ENCODE assay signal across 1 cellular context in the genomic region with DNA sequence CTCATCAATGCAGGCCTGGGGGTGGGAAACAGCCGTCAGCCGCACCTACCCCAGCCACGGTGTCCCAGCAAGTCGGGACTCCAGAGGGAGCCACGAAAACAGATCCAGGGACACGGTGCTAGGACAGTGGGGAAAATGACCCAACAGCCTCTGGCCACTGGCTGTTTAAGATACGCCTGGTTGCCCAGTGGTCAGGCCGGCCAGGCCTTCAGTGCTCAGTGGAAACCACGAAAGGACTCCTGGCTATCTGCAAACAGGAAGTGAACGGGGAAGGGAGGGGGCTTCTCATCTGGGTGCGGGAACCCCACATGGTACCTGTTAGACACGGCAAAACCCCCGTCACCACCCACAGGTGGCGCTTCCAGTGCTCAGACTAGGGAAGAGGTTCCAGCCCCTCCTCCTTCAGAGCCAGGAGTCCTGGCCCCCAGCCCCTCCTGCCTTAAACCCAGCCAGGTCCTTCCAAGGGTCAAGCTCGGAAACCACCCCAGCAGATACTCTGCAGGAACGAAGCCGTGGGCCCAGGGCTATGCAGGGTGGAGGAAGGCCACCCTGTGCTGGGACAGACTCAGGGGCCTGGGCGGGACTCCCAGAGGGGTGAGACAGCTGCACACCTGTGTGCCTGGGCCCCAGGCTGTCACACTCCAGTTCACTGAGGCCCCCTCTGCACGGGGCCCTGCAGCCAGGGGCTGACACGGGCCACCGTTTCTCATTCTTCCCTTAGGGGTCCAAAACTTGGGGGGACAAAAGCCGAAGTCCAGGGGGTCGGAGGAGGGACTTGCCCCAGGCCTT.
TF ChIP-seq lines count a peak whose summit lies in the region.

No MANE protein-coding gene starts in this region.

TF ChIP-seq in WTC11, 78 proteins besides CTCF, POLR2A, EP300 and RAD21 (continued from another document):
- TF ChIP-seq NFE2L1 (CRISPR knock-in tag; IDR thresholded peaks at IDR 0.05) (no peak), IRF2 (CRISPR knock-in tag; IDR thresholded peaks at IDR 0.05; ENCODE audit: borderline replicate concordance, low read depth) (no peak), SOX15 (CRISPR knock-in tag; IDR thresholded peaks at IDR 0.05) (no peak), NR3C1 (CRISPR knock-in tag; conservative IDR thresholded peaks at IDR 0.05; ENCODE audit: low read depth) (no peak), ZNF263 (CRISPR knock-in tag; IDR thresholded peaks at IDR 0.05; ENCODE audit: low read depth) (no peak)
